Comparison of ENCODE assay signal across 1 cellular context in the genomic region with DNA sequence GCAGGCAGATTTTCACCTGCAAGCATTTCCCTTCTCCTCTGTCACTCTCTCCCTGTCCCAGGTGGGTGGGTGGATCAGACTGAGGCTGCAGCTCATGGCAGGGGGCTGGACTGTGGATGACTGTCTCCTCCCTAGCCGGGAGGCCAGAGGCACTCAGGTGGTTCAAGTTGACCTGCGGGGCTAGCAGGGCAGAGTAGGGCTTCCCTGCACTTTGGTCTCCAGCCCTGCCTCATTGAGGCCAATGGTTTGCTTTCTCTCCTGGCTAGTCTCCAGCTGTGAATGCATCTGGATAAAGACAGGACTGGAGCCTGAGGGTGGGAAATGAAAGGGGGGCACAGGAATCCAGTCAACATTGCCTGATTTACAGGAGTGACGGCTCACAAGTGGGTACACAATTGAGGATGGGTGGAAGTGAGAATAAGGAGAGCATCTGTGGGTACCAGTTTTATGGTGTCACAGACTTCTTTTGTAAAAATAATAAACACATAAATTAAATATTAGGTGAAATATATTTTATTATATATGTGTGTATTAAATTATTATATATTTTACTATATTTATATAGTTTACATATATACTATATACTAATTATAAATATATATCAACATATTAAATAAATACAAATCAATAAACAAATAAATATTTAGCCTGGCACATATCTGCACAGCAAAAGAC.
TF ChIP-seq lines count a peak whose summit lies in the region.

No MANE protein-coding gene starts in this region.

TF ChIP-seq in HepG2, 621 proteins besides CTCF, POLR2A, EP300 and RAD21 (continued from another document and continues in another):
- TF ChIP-seq PRDM15 (CRISPR knock-in tag; IDR thresholded peaks at IDR 0.05), result 0 out of 2 replicates have a peak, but pooled peaks have one; percentile 37
- no peak for TF ChIP-seq ARNT2 (CRISPR knock-in tag; IDR thresholded peaks at IDR 0.05; ENCODE audit: low read depth)
- no peak for TF ChIP-seq ZNF703 (CRISPR knock-in tag; IDR thresholded peaks at IDR 0.05; ENCODE audit: borderline replicate concordance)
- TF ChIP-seq PBX3 (CRISPR knock-in tag; IDR thresholded peaks at IDR 0.05; ENCODE audit: borderline replicate concordance), result no peak
- no peak for TF ChIP-seq MAF1 (CRISPR knock-in tag; IDR thresholded peaks at IDR 0.05; ENCODE audit: borderline replicate concordance)
- TF ChIP-seq, protein P1, sequence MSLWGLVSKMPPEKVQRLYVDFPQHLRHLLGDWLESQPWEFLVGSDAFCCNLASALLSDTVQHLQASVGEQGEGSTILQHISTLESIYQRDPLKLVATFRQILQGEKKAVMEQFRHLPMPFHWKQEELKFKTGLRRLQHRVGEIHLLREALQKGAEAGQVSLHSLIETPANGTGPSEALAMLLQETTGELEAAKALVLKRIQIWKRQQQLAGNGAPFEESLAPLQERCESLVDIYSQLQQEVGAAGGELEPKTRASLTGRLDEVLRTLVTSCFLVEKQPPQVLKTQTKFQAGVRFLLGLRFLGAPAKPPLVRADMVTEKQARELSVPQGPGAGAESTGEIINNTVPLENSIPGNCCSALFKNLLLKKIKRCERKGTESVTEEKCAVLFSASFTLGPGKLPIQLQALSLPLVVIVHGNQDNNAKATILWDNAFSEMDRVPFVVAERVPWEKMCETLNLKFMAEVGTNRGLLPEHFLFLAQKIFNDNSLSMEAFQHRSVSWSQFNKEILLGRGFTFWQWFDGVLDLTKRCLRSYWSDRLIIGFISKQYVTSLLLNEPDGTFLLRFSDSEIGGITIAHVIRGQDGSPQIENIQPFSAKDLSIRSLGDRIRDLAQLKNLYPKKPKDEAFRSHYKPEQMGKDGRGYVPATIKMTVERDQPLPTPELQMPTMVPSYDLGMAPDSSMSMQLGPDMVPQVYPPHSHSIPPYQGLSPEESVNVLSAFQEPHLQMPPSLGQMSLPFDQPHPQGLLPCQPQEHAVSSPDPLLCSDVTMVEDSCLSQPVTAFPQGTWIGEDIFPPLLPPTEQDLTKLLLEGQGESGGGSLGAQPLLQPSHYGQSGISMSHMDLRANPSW (CRISPR knock-in tag; IDR thresholded peaks at IDR 0.05; ENCODE audit: borderline replicate concordance), result no peak
- TF ChIP-seq RFX1 (IDR thresholded peaks at IDR 0.05), result no peak
- TF ChIP-seq ZNF569 (CRISPR knock-in tag; IDR thresholded peaks at IDR 0.05; ENCODE audit: borderline replicate concordance), result no peak
- peak; percentile 72; the same call in 1 of the 2 replicates for TF ChIP-seq HNF4G (IDR thresholded peaks at IDR 0.05; ENCODE audit: borderline replicate concordance, low read depth, low read length)
- peak; percentile 90; the same call in 1 of the 2 replicates for TF ChIP-seq HNF4G (CRISPR knock-in tag; IDR thresholded peaks at IDR 0.05; ENCODE audit: borderline replicate concordance, low read depth)
- no peak for TF ChIP-seq STAT5B (CRISPR knock-in tag; IDR thresholded peaks at IDR 0.05)
- TF ChIP-seq ZNF512 (CRISPR knock-in tag; IDR thresholded peaks at IDR 0.05), result no peak
- no peak for TF ChIP-seq WIZ (CRISPR knock-in tag; IDR thresholded peaks at IDR 0.05)
- TF ChIP-seq ZMAT3 (CRISPR knock-in tag; conservative IDR thresholded peaks at IDR 0.05), result no peak
- TF ChIP-seq, protein P2, sequence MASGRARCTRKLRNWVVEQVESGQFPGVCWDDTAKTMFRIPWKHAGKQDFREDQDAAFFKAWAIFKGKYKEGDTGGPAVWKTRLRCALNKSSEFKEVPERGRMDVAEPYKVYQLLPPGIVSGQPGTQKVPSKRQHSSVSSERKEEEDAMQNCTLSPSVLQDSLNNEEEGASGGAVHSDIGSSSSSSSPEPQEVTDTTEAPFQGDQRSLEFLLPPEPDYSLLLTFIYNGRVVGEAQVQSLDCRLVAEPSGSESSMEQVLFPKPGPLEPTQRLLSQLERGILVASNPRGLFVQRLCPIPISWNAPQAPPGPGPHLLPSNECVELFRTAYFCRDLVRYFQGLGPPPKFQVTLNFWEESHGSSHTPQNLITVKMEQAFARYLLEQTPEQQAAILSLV (CRISPR knock-in tag; IDR thresholded peaks at IDR 0.05; ENCODE audit: borderline replicate concordance), result no peak
- TF ChIP-seq, protein P3, sequence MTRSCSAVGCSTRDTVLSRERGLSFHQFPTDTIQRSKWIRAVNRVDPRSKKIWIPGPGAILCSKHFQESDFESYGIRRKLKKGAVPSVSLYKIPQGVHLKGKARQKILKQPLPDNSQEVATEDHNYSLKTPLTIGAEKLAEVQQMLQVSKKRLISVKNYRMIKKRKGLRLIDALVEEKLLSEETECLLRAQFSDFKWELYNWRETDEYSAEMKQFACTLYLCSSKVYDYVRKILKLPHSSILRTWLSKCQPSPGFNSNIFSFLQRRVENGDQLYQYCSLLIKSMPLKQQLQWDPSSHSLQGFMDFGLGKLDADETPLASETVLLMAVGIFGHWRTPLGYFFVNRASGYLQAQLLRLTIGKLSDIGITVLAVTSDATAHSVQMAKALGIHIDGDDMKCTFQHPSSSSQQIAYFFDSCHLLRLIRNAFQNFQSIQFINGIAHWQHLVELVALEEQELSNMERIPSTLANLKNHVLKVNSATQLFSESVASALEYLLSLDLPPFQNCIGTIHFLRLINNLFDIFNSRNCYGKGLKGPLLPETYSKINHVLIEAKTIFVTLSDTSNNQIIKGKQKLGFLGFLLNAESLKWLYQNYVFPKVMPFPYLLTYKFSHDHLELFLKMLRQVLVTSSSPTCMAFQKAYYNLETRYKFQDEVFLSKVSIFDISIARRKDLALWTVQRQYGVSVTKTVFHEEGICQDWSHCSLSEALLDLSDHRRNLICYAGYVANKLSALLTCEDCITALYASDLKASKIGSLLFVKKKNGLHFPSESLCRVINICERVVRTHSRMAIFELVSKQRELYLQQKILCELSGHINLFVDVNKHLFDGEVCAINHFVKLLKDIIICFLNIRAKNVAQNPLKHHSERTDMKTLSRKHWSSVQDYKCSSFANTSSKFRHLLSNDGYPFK (CRISPR knock-in tag; IDR thresholded peaks at IDR 0.05; ENCODE audit: borderline replicate concordance), result no peak
- no peak for TF ChIP-seq TOE1 (CRISPR knock-in tag; IDR thresholded peaks at IDR 0.05)
- TF ChIP-seq MZF1 (CRISPR knock-in tag; IDR thresholded peaks at IDR 0.05; ENCODE audit: borderline replicate concordance), result no peak
- TF ChIP-seq ZNF747 (CRISPR knock-in tag; IDR thresholded peaks at IDR 0.05; ENCODE audit: borderline replicate concordance), result no peak
- no peak for TF ChIP-seq MLLT10 (CRISPR knock-in tag; IDR thresholded peaks at IDR 0.05)
- no peak for TF ChIP-seq SUZ12 (IDR thresholded peaks at IDR 0.05; ENCODE audit: low read depth, low read length)
- no peak; the same call in 1 of the 2 replicates for TF ChIP-seq IRF2 (CRISPR knock-in tag; IDR thresholded peaks at IDR 0.05)
- no peak for TF ChIP-seq AHR (CRISPR knock-in tag; IDR thresholded peaks at IDR 0.05)
- TF ChIP-seq GMEB1 (CRISPR knock-in tag; IDR thresholded peaks at IDR 0.05; ENCODE audit: borderline replicate concordance), result no peak
- 0 out of 2 replicates have a peak, but pooled peaks have one; percentile 54 for TF ChIP-seq MIXL1 (CRISPR knock-in tag; IDR thresholded peaks at IDR 0.05)
- TF ChIP-seq ZEB1 (IDR thresholded peaks at IDR 0.05; ENCODE audit: insufficient replicate concordance, low read depth), result peak; percentile 81
- TF ChIP-seq TERF1 (CRISPR knock-in tag; IDR thresholded peaks at IDR 0.05), result no peak
- no peak for TF ChIP-seq ZMAT5 (CRISPR knock-in tag; IDR thresholded peaks at IDR 0.05; ENCODE audit: borderline replicate concordance, low read depth)
- no peak for TF ChIP-seq ONECUT2 (CRISPR knock-in tag; IDR thresholded peaks at IDR 0.05)
- TF ChIP-seq NFE2 (CRISPR knock-in tag; IDR thresholded peaks at IDR 0.05), result no peak
- no peak for TF ChIP-seq EED (CRISPR knock-in tag; IDR thresholded peaks at IDR 0.05)
- no peak for TF ChIP-seq KDM2A (CRISPR knock-in tag; IDR thresholded peaks at IDR 0.05; ENCODE audit: borderline replicate concordance, low read depth)
- TF ChIP-seq HIVEP1 (CRISPR knock-in tag; IDR thresholded peaks at IDR 0.05), result no peak
- TF ChIP-seq ZMYM4 (CRISPR knock-in tag; IDR thresholded peaks at IDR 0.05), result peak; percentile 92
- no peak for TF ChIP-seq ZNF180 (CRISPR knock-in tag; IDR thresholded peaks at IDR 0.05; ENCODE audit: borderline replicate concordance, low read depth)
- no peak for TF ChIP-seq KLF15 (CRISPR knock-in tag; IDR thresholded peaks at IDR 0.05; ENCODE audit: borderline replicate concordance)
- TF ChIP-seq, protein P4, sequence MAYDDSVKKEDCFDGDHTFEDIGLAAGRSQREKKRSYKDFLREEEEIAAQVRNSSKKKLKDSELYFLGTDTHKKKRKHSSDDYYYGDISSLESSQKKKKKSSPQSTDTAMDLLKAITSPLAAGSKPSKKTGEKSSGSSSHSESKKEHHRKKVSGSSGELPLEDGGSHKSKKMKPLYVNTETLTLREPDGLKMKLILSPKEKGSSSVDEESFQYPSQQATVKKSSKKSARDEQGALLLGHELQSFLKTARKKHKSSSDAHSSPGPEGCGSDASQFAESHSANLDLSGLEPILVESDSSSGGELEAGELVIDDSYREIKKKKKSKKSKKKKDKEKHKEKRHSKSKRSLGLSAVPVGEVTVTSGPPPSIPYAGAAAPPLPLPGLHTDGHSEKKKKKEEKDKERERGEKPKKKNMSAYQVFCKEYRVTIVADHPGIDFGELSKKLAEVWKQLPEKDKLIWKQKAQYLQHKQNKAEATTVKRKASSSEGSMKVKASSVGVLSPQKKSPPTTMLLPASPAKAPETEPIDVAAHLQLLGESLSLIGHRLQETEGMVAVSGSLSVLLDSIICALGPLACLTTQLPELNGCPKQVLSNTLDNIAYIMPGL (CRISPR knock-in tag; IDR thresholded peaks at IDR 0.05; ENCODE audit: borderline replicate concordance in 1 of 2, low read depth in 1 of 2), result no peak; a peak in 1 of 4 replicates
- TF ChIP-seq ZFP41 (CRISPR knock-in tag; IDR thresholded peaks at IDR 0.05; ENCODE audit: borderline replicate concordance), result no peak
- no peak for TF ChIP-seq CC2D1A (CRISPR knock-in tag; IDR thresholded peaks at IDR 0.05)
- no peak for TF ChIP-seq HMGA1 (CRISPR knock-in tag; conservative IDR thresholded peaks at IDR 0.05)
- no peak for TF ChIP-seq AGO2 (optimal IDR thresholded peaks at IDR 0.05; ENCODE audit: low read depth, low read length)
- no peak for TF ChIP-seq ZNF354B (CRISPR knock-in tag; IDR thresholded peaks at IDR 0.05)
